16 cellular contexts compared by ENCODE assay signal in genomic region chr7:130500463-130500862, GRCh38. TPM values are rescaled to one million over a fixed set of nuclear protein-coding genes. Genes with fewer than 3 reads are reported as not detected.
DNase-seq lines count a peak whose midpoint lies in the region; ATAC-seq and TF ChIP-seq lines count a peak whose summit lies in the region.
"Had no signal": no experiment of that assay in that cellular context is flagged by ENCODE, and none has a peak within 500 bp of the region (broad histone marks: within the 10 kb centered on the region; RNA-seq: fewer than 3 reads in every experiment).

No MANE protein-coding gene starts in this region.

- H3K9me3 ChIP-seq in MM.1S (replicated peaks; ENCODE audit: insufficient read depth, low read length) (no peaks in the 10 kb centered on the region), endodermal cell (ENCODE audit: control insufficient read depth, low read length) (no peaks in the 10 kb centered on the region)
- H3K9me3 ChIP-seq: BLaER1 had no signal

- DNase-seq in DMS 273 (lab: John Stamatoyannopoulos, UW; ENCODE audit: unreplicated experiment): peak; percentile 13
- DNase-seq in DMS 273 treated with DMSO at 0.1 percent for 48 hours (lab: John Stamatoyannopoulos, UW): no peak
- DNase-seq in MM.1S: no peak
- DNase-seq in endodermal cell: no peak
- DNase-seq in stimulated activated naive B cell treated with anti-CD40 and anti-IgM and Interleukin-4, amounts not matched to agents 10 μg/mL and 1 μg/mL and 100 μg/mL, for 72 hours: no peak
- DNase-seq in stimulated activated CD4-positive, alpha-beta T cell treated with anti-CD3 and anti-CD28 coated beads, Interleukin-2, amount 100 ng/mL, for 48 hours: no peak
- DNase-seq in glomerular visceral epithelial cell (ENCODE audit: extremely low spot score): no peak
- DNase-seq: CD8-positive, alpha-beta memory T cell; DMS79 treated with DMSO at 0.1 percent for 48 hours; GDM1; GOT3; H9 had no signal

- H3K9ac ChIP-seq in MM.1S (ENCODE audit: low read length) (no peak overlapping the region), endodermal cell (ENCODE audit: extremely low read depth, low read length, poor library complexity, severe bottlenecking) (no peak overlapping the region)
- H3K9ac ChIP-seq: BLaER1 had no signal

- H3K4me2 ChIP-seq in MM.1S (ENCODE audit: low read depth, low read length): peak overlapping the region; percentile 18; the same call in 1 of the 2 replicates
- H3K4me2 ChIP-seq: BLaER1 had no signal

- H3K27ac ChIP-seq in MM.1S (ENCODE audit: low read length) (peak overlapping the region; percentile 3; the same call in 1 of the 2 replicates), endodermal cell (ENCODE audit: low read depth, low read length) (peak overlapping the region; percentile 6)
- H3K27ac ChIP-seq: 22Rv1, BLaER1 had no signal

- H3K36me3 ChIP-seq in MM.1S (replicated peaks; ENCODE audit: insufficient read depth, low read length): no peaks in the 10 kb centered on the region
- H3K36me3 ChIP-seq in endodermal cell (ENCODE audit: control insufficient read depth, insufficient read depth, low read length): peaks cover 90% of the 10 kb centered on the region

- H3K9me3 Mint-ChIP-seq in endodermal cell: no peaks in the 10 kb centered on the region
- H3K9me3 Mint-ChIP-seq in stimulated activated naive B cell treated with anti-CD40 and anti-IgM and Interleukin-4, amounts not matched to agents 10 μg/mL and 1 μg/mL and 100 μg/mL, for 72 hours: no peaks in the 10 kb centered on the region
- H3K9me3 Mint-ChIP-seq: CD8-positive, alpha-beta memory T cell; H9 had no signal

- H3K27me3 Mint-ChIP-seq in endodermal cell (ENCODE audit: insufficient read depth): no peaks in the 10 kb centered on the region
- H3K27me3 Mint-ChIP-seq in stimulated activated naive B cell treated with anti-CD40 and anti-IgM and Interleukin-4, amounts not matched to agents 10 μg/mL and 1 μg/mL and 100 μg/mL, for 72 hours: no peaks in the 10 kb centered on the region
- H3K27me3 Mint-ChIP-seq: CD8-positive, alpha-beta memory T cell had no signal

- H3K4me3 ChIP-seq in MM.1S (ENCODE audit: low read length) (no peak overlapping the region), endodermal cell (ENCODE audit: low read length) (no peak overlapping the region)
- H3K4me3 ChIP-seq: BLaER1 had no signal

- H3K79me2 ChIP-seq in MM.1S (ENCODE audit: low read length): no peaks in the 10 kb centered on the region

- no peaks in the 10 kb centered on the region for H3K27me3 ChIP-seq in MM.1S (replicated peaks; ENCODE audit: insufficient read depth, low read length)
- no peaks in the 10 kb centered on the region for H3K27me3 ChIP-seq in endodermal cell (ENCODE audit: control insufficient read depth, insufficient read depth, low read length, poor library complexity, severe bottlenecking)
- H3K27me3 ChIP-seq: BLaER1 had no signal

- H3K4me1 ChIP-seq in MM.1S (ENCODE audit: low read length) (peaks cover 13% of the 10 kb centered on the region), endodermal cell (ENCODE audit: control insufficient read depth, insufficient read depth, low read length) (no peaks in the 10 kb centered on the region)
- H3K4me1 ChIP-seq: BLaER1 had no signal

- H3K4me1 Mint-ChIP-seq in endodermal cell: no peaks in the 10 kb centered on the region
- no peaks in the 10 kb centered on the region for H3K4me1 Mint-ChIP-seq in stimulated activated naive B cell treated with anti-CD40 and anti-IgM and Interleukin-4, amounts not matched to agents 10 μg/mL and 1 μg/mL and 100 μg/mL, for 72 hours
- H3K4me1 Mint-ChIP-seq: CD8-positive, alpha-beta memory T cell; H9 had no signal

- no peak overlapping the region for H3K27ac Mint-ChIP-seq in endodermal cell
- peak overlapping the region; percentile 20 for H3K27ac Mint-ChIP-seq in stimulated activated naive B cell treated with anti-CD40 and anti-IgM and Interleukin-4, amounts not matched to agents 10 μg/mL and 1 μg/mL and 100 μg/mL, for 72 hours
- H3K27ac Mint-ChIP-seq: CD8-positive, alpha-beta memory T cell had no signal

- no peak for ATAC-seq in stimulated activated naive B cell treated with anti-CD40 and anti-IgM and Interleukin-4, amounts not matched to agents 10 μg/mL and 1 μg/mL and 100 μg/mL, for 72 hours (replicated peaks)
- ATAC-seq in GM21619 (IDR thresholded peaks at IDR 0.05; ENCODE audit: unreplicated experiment): no peak
- ATAC-seq: HepG2 had no signal

- 0 out of 2 replicates have a peak, but pooled peaks cover 7% of the 10 kb centered on the region for H3F3A ChIP-seq in MM.1S (ENCODE audit: insufficient read depth, low read length)

- H4K20me1 ChIP-seq in MM.1S (ENCODE audit: insufficient read depth, low read length): no peaks in the 10 kb centered on the region
- H4K20me1 ChIP-seq: BLaER1 had no signal

- H3K9me2 ChIP-seq in MM.1S (replicated peaks; ENCODE audit: insufficient read depth, low read length): no peaks in the 10 kb centered on the region

- 95 to 99% methylated on average over 7 to 8 of the region's 8 CpGs for WGBS in endodermal cell (ENCODE audit: insufficient coverage in 1 of 2, insufficient read length in 1 of 2), 2 experiments

- peaks cover 69% of the 10 kb centered on the region for H3K36me3 Mint-ChIP-seq in endodermal cell (ENCODE audit: low read depth)
- H3K36me3 Mint-ChIP-seq in stimulated activated naive B cell treated with anti-CD40 and anti-IgM and Interleukin-4, amounts not matched to agents 10 μg/mL and 1 μg/mL and 100 μg/mL, for 72 hours: peaks cover 12 to 40% of the 10 kb centered on the region in 2 donors

- no peak overlapping the region for H2AFZ ChIP-seq in MM.1S (ENCODE audit: low read length)

- H3K4me3 Mint-ChIP-seq in endodermal cell: no peak overlapping the region
- H3K4me3 Mint-ChIP-seq in stimulated activated naive B cell treated with anti-CD40 and anti-IgM and Interleukin-4, amounts not matched to agents 10 μg/mL and 1 μg/mL and 100 μg/mL, for 72 hours: no peak overlapping the region
- H3K4me3 Mint-ChIP-seq: CD8-positive, alpha-beta memory T cell; H9 had no signal

- TF ChIP-seq CTCF in MM.1S (IDR thresholded peaks at IDR 0.05; ENCODE audit: low read length): no peak
- no peak for TF ChIP-seq CTCF in endodermal cell (conservative IDR thresholded peaks at IDR 0.05)

RNA-seq across cellular contexts. Expression of gene MEST, which starts 8.6 kb away (rescaled TPM):
- total RNA-seq in endodermal cell: 100 to 1,000 TPM; 121 to 149 TPM
- 356 TPM for polyA plus RNA-seq in endodermal cell (2013, experiment 1 of 2)
- 306 TPM for polyA plus RNA-seq in endodermal cell (2013, experiment 2 of 2)

RNA-seq across cellular contexts. Expression of gene CEP41, which starts 59.6 kb away (rescaled TPM):
- total RNA-seq in endodermal cell: 10 to 100 TPM; 11.4 to 13.0 TPM
- polyA plus RNA-seq in endodermal cell (2013, experiment 1 of 2): 31.3 TPM
- 31.1 TPM for polyA plus RNA-seq in endodermal cell (2013, experiment 2 of 2)
